In genomic region chr20:62114894-62115293, GRCh38 we compare ENCODE assay signal across 22 cellular contexts. TPM values are rescaled to one million over a fixed set of nuclear protein-coding genes. Genes with fewer than 3 reads are reported as not detected.
DNase-seq lines count a peak whose midpoint lies in the region; ATAC-seq and TF ChIP-seq lines count a peak whose summit lies in the region.
"Had no signal": no experiment of that assay in that cellular context is flagged by ENCODE, and none has a peak within 500 bp of the region (broad histone marks: within the 10 kb centered on the region; RNA-seq: fewer than 3 reads in every experiment).

No MANE protein-coding gene starts in this region.

- H3K27ac ChIP-seq in MM.1S (ENCODE audit: low read length) (no peak overlapping the region), left lung (no peak overlapping the region)
- H3K27ac ChIP-seq: KMS-11, Peyer's patch had no signal

- H3K9ac ChIP-seq in MM.1S (ENCODE audit: low read length), result no peak overlapping the region
- H3K9ac ChIP-seq: KMS-11, SK-N-SH had no signal

- no peaks in the 10 kb centered on the region for H3K79me2 ChIP-seq in MM.1S (ENCODE audit: low read length)

- H3K27me3 ChIP-seq in MM.1S (replicated peaks; ENCODE audit: insufficient read depth, low read length) (peaks cover 23% of the 10 kb centered on the region), left lung (peaks cover 0 to 59% of the 10 kb centered on the region in 2 donors)
- H3K27me3 ChIP-seq: Peyer's patch had no signal

- no peak for TF ChIP-seq CTCF in MM.1S (IDR thresholded peaks at IDR 0.05; ENCODE audit: low read length)
- TF ChIP-seq CTCF in left lung (IDR thresholded peaks at IDR 0.05), result no peak

- no peaks in the 10 kb centered on the region for H3K36me3 ChIP-seq in MM.1S (replicated peaks; ENCODE audit: insufficient read depth, low read length)
- no peaks in the 10 kb centered on the region for H3K36me3 ChIP-seq in left lung
- H3K36me3 ChIP-seq: Peyer's patch had no signal

- H3K9me3 ChIP-seq in MM.1S (replicated peaks; ENCODE audit: insufficient read depth, low read length) (no peaks in the 10 kb centered on the region), left lung (peaks cover 0 to 43% of the 10 kb centered on the region in 2 donors)
- H3K9me3 ChIP-seq: SK-N-SH had no signal

- H3K4me3 ChIP-seq in MM.1S (ENCODE audit: low read length) (no peak overlapping the region), left lung (no peak overlapping the region)
- H3K4me3 ChIP-seq: Peyer's patch had no signal

- no peaks in the 10 kb centered on the region for H3F3A ChIP-seq in MM.1S (ENCODE audit: insufficient read depth, low read length)

- DNase-seq in ELF-1 (ENCODE audit: low read depth, low spot score) (peak; percentile 22), MM.1S (peak; percentile 35), ecto neural progenitor cell (ENCODE audit: low spot score) (peak; percentile 30), iPS-NIHi7 (ENCODE audit: extremely low spot score) (peak; percentile 55), left lung (no peak), NCI-H187 (lab: John Stamatoyannopoulos, UW) (no peak), NCI-H510A (lab: John Stamatoyannopoulos, UW) (no peak)
- DNase-seq: Calu3, DMS79 treated with DMSO at 0.1 percent for 48 hours, HCEC 1CT, IMR-90, NCI-H1048, NCI-H1417, NCI-H1930, NCI-H2107, NCI-H526, NCI-H82, OCI-M1, Peyer's patch, SK-N-SH had no signal

- H3K4me2 ChIP-seq in MM.1S (ENCODE audit: low read depth, low read length), result no peak overlapping the region; the same call in 1 of the 2 replicates
- H3K4me2 ChIP-seq: KMS-11, SK-N-SH had no signal

- ATAC-seq in left lung, result no peak
- no peak for ATAC-seq in HG02970 (IDR thresholded peaks at IDR 0.05; ENCODE audit: low FRiP score, unreplicated experiment)

- intact Hi-C loops in left lung (cut with DNase I), result no loop called here

- H3K4me1 ChIP-seq in MM.1S (ENCODE audit: low read length) (peaks cover 16% of the 10 kb centered on the region), left lung (no peaks in the 10 kb centered on the region)

- no peaks in the 10 kb centered on the region for H4K20me1 ChIP-seq in MM.1S (ENCODE audit: insufficient read depth, low read length)

- H2AFZ ChIP-seq in MM.1S (ENCODE audit: low read length), result no peak overlapping the region

- no peaks in the 10 kb centered on the region for H3K9me2 ChIP-seq in MM.1S (replicated peaks; ENCODE audit: insufficient read depth, low read length)
- H3K9me2 ChIP-seq: SK-N-SH had no signal

RNA-seq across cellular contexts. Expression of gene LSM14B, which starts 7.4 kb away (rescaled TPM):
- total RNA-seq in left lung, result 10 to 100 TPM; 36.0 to 36.2 TPM

RNA-seq across cellular contexts. Expression of gene PSMA7, which starts 28.3 kb away (rescaled TPM):
- 100 to 1,000 TPM; 180 to 296 TPM for total RNA-seq in left lung

RNA-seq across cellular contexts. Expression of gene SS18L1, which starts 28.7 kb away (rescaled TPM):
- 10 to 100 TPM; 14.6 to 14.9 TPM for total RNA-seq in left lung

RNA-seq across cellular contexts. Expression of gene TAF4, which starts 49.2 kb away (rescaled TPM):
- 10 to 100 TPM; 15.2 to 16.1 TPM for total RNA-seq in left lung

Comparison
In these comparisons a context has a peak if more than half of its experiments do, and no peak if none do; other contexts are left out.
1. DNase-seq: peak in ELF-1 (single experiment), MM.1S (single experiment), ecto neural progenitor cell (single experiment) and iPS-NIHi7 (single experiment); none in left lung (0 of 2), NCI-H187 (0 of 2) and NCI-H510A (single experiment).